In genomic region chr2:142061733-142062132, GRCh38 we compare ENCODE assay signal across 16 cellular contexts.
A peak's percentile ranks its signal among the peaks of the same experiment; 100 is the strongest.
DNase-seq lines count a peak whose midpoint lies in the region; ATAC-seq and TF ChIP-seq lines count a peak whose summit lies in the region.
"Had no signal": no experiment of that assay in that cellular context is flagged by ENCODE, and none has a peak within 500 bp of the region (broad histone marks: within the 10 kb centered on the region; RNA-seq: fewer than 3 reads in every experiment).

No MANE protein-coding gene starts in this region.

- H4K91ac ChIP-seq in mesenchymal stem cell (ENCODE audit: low read length), result no peak overlapping the region

- H2BK120ac ChIP-seq in mesenchymal stem cell (ENCODE audit: low read depth, low read length), result no peak overlapping the region

- no peak overlapping the region for H2AK5ac ChIP-seq in mesenchymal stem cell (ENCODE audit: low read length, severe bottlenecking)

- peak; percentile 35; the same call in 1 of the 3 replicates for ATAC-seq in SK-N-SH treated with all-trans-retinoic acid at 6 μM for 48 hours
- no peak for ATAC-seq in HG03025 (IDR thresholded peaks at IDR 0.05; ENCODE audit: low FRiP score, unreplicated experiment)
- ATAC-seq: GM23338, HCT116 had no signal

- H3K4me2 ChIP-seq in mesenchymal stem cell (ENCODE audit: low read length, poor library complexity, severe bottlenecking), result no peak overlapping the region
- H3K4me2 ChIP-seq: GM23338 had no signal

- no peak overlapping the region for H3K4me3 ChIP-seq in mesenchymal stem cell (ENCODE audit: insufficient read depth in 1 of 2, low read depth in 1 of 2, low read length in 2 of 2)
- H3K4me3 ChIP-seq: GM23338 had no signal

- H3K4me1 ChIP-seq in mesenchymal stem cell (ENCODE audit: control insufficient read depth, insufficient read depth, low read depth, low read length), result no peaks in the 10 kb centered on the region

- H3K79me1 ChIP-seq in mesenchymal stem cell (replicated peaks; ENCODE audit: low read length, poor library complexity, severe bottlenecking), result no peaks in the 10 kb centered on the region

- H3K27ac ChIP-seq in mesenchymal stem cell (ENCODE audit: low read length, poor library complexity, severe bottlenecking), result no peak overlapping the region

- no peak overlapping the region for H3K14ac ChIP-seq in mesenchymal stem cell (ENCODE audit: low read length in 2 of 2)

- H2BK5ac ChIP-seq in mesenchymal stem cell (ENCODE audit: low read depth, low read length, poor library complexity, severe bottlenecking), result no peak overlapping the region

- H3K9ac ChIP-seq in mesenchymal stem cell (ENCODE audit: low read length), result no peak overlapping the region

- no peak overlapping the region for H2BK12ac ChIP-seq in mesenchymal stem cell (ENCODE audit: low read length in 2 of 2)

- H3K27me3 ChIP-seq in mesenchymal stem cell (ENCODE audit: control insufficient read depth in 1 of 2, insufficient read depth in 1 of 2, low read length in 2 of 2), result no peaks in the 10 kb centered on the region

- no peak overlapping the region for H3K23ac ChIP-seq in mesenchymal stem cell (ENCODE audit: low read length in 2 of 2)

- no peak overlapping the region for H3K18ac ChIP-seq in mesenchymal stem cell (ENCODE audit: low read depth in 1 of 2, low read length in 2 of 2)

- H3K4ac ChIP-seq in mesenchymal stem cell (ENCODE audit: low read depth in 1 of 2, low read length in 2 of 2), result no peak overlapping the region

- no peaks in the 10 kb centered on the region for H3K36me3 ChIP-seq in mesenchymal stem cell (ENCODE audit: control insufficient read depth in 1 of 2, insufficient read depth in 2 of 2, low read depth in 1 of 2, low read length in 2 of 2)

- no peak overlapping the region for H4K8ac ChIP-seq in mesenchymal stem cell (ENCODE audit: low read length)

- H2BK15ac ChIP-seq in mesenchymal stem cell (ENCODE audit: low read depth, poor library complexity, severe bottlenecking), result no peak overlapping the region

- no CpG with 5 or more reads among the region's 1 CpG for WGBS in mesenchymal stem cell

- H2AFZ ChIP-seq in mesenchymal stem cell (ENCODE audit: low read depth, low read length), result no peak overlapping the region
- H2AFZ ChIP-seq: GM23338 had no signal

- H3K9me3 ChIP-seq in mesenchymal stem cell (ENCODE audit: control insufficient read depth, low read length), result no peaks in the 10 kb centered on the region

- DNase-seq in mesenchymal stem cell, result peak; percentile 4
- peak; percentile 58 for DNase-seq in renal cortical epithelial cell (ENCODE audit: low read depth)
- DNase-seq in stimulated activated CD4-positive, alpha-beta T cell treated with anti-CD3 and anti-CD28 coated beads, Interleukin-12 subunit alpha, Interleukin-12 subunit beta, amount 100 ng/mL, for 4 hours, result no peak
- DNase-seq in NCI-H187 treated with DMSO at 0.1 percent for 48 hours (lab: John Stamatoyannopoulos, UW), result no peak
- DNase-seq: C1 segment of cervical spinal cord; Calu3; CD4-positive, alpha-beta memory T cell; COR-L47; DMS53; DMS79 treated with DMSO at 0.1 percent for 48 hours; GF-D8; H9 had no signal

TF ChIP-seq in SK-N-SH treated with all-trans-retinoic acid at 6 μM for 48 hours, 23 proteins besides CTCF, POLR2A, EP300 and RAD21:
- no peak for TF ChIP-seq BACH2 (CRISPR knock-in tag; IDR thresholded peaks at IDR 0.05; ENCODE audit: borderline replicate concordance)
- TF ChIP-seq POU6F1 (CRISPR knock-in tag; IDR thresholded peaks at IDR 0.05; ENCODE audit: borderline replicate concordance, low read depth), result peak; percentile 31; the same call in 1 of the 2 replicates
- TF ChIP-seq ZNF8 (CRISPR knock-in tag; IDR thresholded peaks at IDR 0.05), result no peak
- TF ChIP-seq PPARA (CRISPR knock-in tag; IDR thresholded peaks at IDR 0.05; ENCODE audit: borderline replicate concordance), result no peak
- peak; percentile 89 for TF ChIP-seq CREB5 (CRISPR knock-in tag; IDR thresholded peaks at IDR 0.05; ENCODE audit: low read depth)
- TF ChIP-seq ISL1 (CRISPR knock-in tag; IDR thresholded peaks at IDR 0.05), result peak; percentile 99
- no peak for TF ChIP-seq CSDC2 (CRISPR knock-in tag; IDR thresholded peaks at IDR 0.05)
- TF ChIP-seq CSRNP3 (CRISPR knock-in tag; IDR thresholded peaks at IDR 0.05), result peak; percentile 72; the same call in 1 of the 2 replicates
- TF ChIP-seq ARNTL (CRISPR knock-in tag; IDR thresholded peaks at IDR 0.05; ENCODE audit: borderline replicate concordance, low read depth), result no peak
- TF ChIP-seq RARB (CRISPR knock-in tag; IDR thresholded peaks at IDR 0.05), result no peak
- TF ChIP-seq ZC3H10 (CRISPR knock-in tag; IDR thresholded peaks at IDR 0.05), result no peak
- peak; percentile 84 for TF ChIP-seq ZFP3 (CRISPR knock-in tag; IDR thresholded peaks at IDR 0.05)
- TF ChIP-seq TCF4 (CRISPR knock-in tag; IDR thresholded peaks at IDR 0.05; ENCODE audit: borderline replicate concordance), result peak; percentile 77
- no peak for TF ChIP-seq GLIS3 (CRISPR knock-in tag; IDR thresholded peaks at IDR 0.05)
- no peak for TF ChIP-seq OSR1 (CRISPR knock-in tag; IDR thresholded peaks at IDR 0.05)
- peak; percentile 44; the same call in 1 of the 2 replicates for TF ChIP-seq ZFP30 (CRISPR knock-in tag; IDR thresholded peaks at IDR 0.05)
- TF ChIP-seq ESRRG (CRISPR knock-in tag; IDR thresholded peaks at IDR 0.05), result peak; percentile 82; the same call in 1 of the 2 replicates
- TF ChIP-seq ZNF565 (CRISPR knock-in tag; conservative IDR thresholded peaks at IDR 0.05; ENCODE audit: low read depth), result no peak
- no peak for TF ChIP-seq TOX (CRISPR knock-in tag; IDR thresholded peaks at IDR 0.05; ENCODE audit: borderline replicate concordance)
- peak; percentile 54; the same call in 1 of the 2 replicates for TF ChIP-seq TSHZ2 (CRISPR knock-in tag; IDR thresholded peaks at IDR 0.05)

Comparison
In these comparisons a context has a peak if more than half of its experiments do, and no peak if none do; other contexts are left out.
1. DNase-seq: peak in mesenchymal stem cell (single experiment) and renal cortical epithelial cell (single experiment); none in stimulated activated CD4-positive, alpha-beta T cell treated with anti-CD3 and anti-CD28 coated beads, Interleukin-12 subunit alpha, Interleukin-12 subunit beta, amount 100 ng/mL, for 4 hours (single experiment) and NCI-H187 treated with DMSO at 0.1 percent for 48 hours (single experiment).